ENCODE assay signal across 7 cellular contexts in genomic region chr20:18088841-18089240, GRCh38. TPM values are rescaled to one million over a fixed set of nuclear protein-coding genes. Genes with fewer than 3 reads are reported as not detected.
"Had no signal": no experiment of that assay in that cellular context is flagged by ENCODE, and none has a peak within 500 bp of the region (broad histone marks: within the 10 kb centered on the region; RNA-seq: fewer than 3 reads in every experiment).

No MANE protein-coding gene starts in this region.

RNA-seq across cellular contexts. Expression of gene OVOL2, which starts 31.1 kb away (rescaled TPM):
- total RNA-seq: OCI-LY7, Right ventricle myocardium inferior, Right ventricle myocardium superior, RPMI7951, SJCRH30, SJSA1, SK-MEL-5 had no signal
